ENCODE assay signal across 1 cellular context in genomic region chr2:152420923-152421322, GRCh38.
TF ChIP-seq lines count a peak whose summit lies in the region.

No MANE protein-coding gene starts in this region.

TF ChIP-seq in GM23338, 12 proteins besides CTCF, POLR2A, EP300 and RAD21 (continued from another document):
- TF ChIP-seq ZNF462 (CRISPR knock-in tag; IDR thresholded peaks at IDR 0.05) (no peak), STAT1 (IDR thresholded peaks at IDR 0.05; ENCODE audit: unreplicated experiment) (no peak), EZH2phosphoT487 (IDR thresholded peaks at IDR 0.05; ENCODE audit: unreplicated experiment) (no peak), EZH2 (IDR thresholded peaks at IDR 0.05; ENCODE audit: low read depth, unreplicated experiment) (no peak), POLR2AphosphoS5 (IDR thresholded peaks at IDR 0.05; ENCODE audit: low read depth) (no peak), ZNF331 (CRISPR knock-in tag; IDR thresholded peaks at IDR 0.05; ENCODE audit: low read depth) (no peak), ZNF114 (CRISPR knock-in tag; IDR thresholded peaks at IDR 0.05) (no peak)
- TF ChIP-seq, protein P1, sequence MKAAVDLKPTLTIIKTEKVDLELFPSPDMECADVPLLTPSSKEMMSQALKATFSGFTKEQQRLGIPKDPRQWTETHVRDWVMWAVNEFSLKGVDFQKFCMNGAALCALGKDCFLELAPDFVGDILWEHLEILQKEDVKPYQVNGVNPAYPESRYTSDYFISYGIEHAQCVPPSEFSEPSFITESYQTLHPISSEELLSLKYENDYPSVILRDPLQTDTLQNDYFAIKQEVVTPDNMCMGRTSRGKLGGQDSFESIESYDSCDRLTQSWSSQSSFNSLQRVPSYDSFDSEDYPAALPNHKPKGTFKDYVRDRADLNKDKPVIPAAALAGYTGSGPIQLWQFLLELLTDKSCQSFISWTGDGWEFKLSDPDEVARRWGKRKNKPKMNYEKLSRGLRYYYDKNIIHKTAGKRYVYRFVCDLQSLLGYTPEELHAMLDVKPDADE (IDR thresholded peaks at IDR 0.05) = no peak
- TF ChIP-seq, protein P2, sequence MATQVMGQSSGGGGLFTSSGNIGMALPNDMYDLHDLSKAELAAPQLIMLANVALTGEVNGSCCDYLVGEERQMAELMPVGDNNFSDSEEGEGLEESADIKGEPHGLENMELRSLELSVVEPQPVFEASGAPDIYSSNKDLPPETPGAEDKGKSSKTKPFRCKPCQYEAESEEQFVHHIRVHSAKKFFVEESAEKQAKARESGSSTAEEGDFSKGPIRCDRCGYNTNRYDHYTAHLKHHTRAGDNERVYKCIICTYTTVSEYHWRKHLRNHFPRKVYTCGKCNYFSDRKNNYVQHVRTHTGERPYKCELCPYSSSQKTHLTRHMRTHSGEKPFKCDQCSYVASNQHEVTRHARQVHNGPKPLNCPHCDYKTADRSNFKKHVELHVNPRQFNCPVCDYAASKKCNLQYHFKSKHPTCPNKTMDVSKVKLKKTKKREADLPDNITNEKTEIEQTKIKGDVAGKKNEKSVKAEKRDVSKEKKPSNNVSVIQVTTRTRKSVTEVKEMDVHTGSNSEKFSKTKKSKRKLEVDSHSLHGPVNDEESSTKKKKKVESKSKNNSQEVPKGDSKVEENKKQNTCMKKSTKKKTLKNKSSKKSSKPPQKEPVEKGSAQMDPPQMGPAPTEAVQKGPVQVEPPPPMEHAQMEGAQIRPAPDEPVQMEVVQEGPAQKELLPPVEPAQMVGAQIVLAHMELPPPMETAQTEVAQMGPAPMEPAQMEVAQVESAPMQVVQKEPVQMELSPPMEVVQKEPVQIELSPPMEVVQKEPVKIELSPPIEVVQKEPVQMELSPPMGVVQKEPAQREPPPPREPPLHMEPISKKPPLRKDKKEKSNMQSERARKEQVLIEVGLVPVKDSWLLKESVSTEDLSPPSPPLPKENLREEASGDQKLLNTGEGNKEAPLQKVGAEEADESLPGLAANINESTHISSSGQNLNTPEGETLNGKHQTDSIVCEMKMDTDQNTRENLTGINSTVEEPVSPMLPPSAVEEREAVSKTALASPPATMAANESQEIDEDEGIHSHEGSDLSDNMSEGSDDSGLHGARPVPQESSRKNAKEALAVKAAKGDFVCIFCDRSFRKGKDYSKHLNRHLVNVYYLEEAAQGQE (IDR thresholded peaks at IDR 0.05; ENCODE audit: unreplicated experiment) = no peak
